In genomic region chr17:846901-847777, GRCh38 we compare ENCODE assay signal across 11 cellular contexts.
DNase-seq lines count a peak whose midpoint lies in the region; ATAC-seq and TF ChIP-seq lines count a peak whose summit lies in the region.
"Had no signal": no experiment of that assay in that cellular context is flagged by ENCODE, and none has a peak within 500 bp of the region (broad histone marks: within the 10 kb centered on the region; RNA-seq: fewer than 3 reads in every experiment).

No MANE protein-coding gene starts in this region.

- CTCF ChIA-PET in activated CD4-positive, alpha-beta T cell treated with anti-CD3 and anti-CD28 coated beads for 36 hours (lab: Charles Lee) = interaction anchor here (0.6 to 0.8 kb wide), 3 partner anchors 116 to 295 kb away, joined by 3 read pairs; no protein-coding TSS in a partner anchor

- DNase-seq in activated CD4-positive, alpha-beta T cell treated with anti-CD3 and anti-CD28 coated beads for 36 hours = peak; percentile 10
- no peak for DNase-seq in activated CD4-positive, alpha-beta T cell treated with anti-CD3 and anti-CD28 coated beads, Interleukin-2, amount 50 U/mL, for 4 hours
- DNase-seq in epithelial cell of proximal tubule (ENCODE audit: low read depth) (no peak), transverse colon (no peak), testis (no peak)
- DNase-seq: mesenchymal stem cell, NCI-H748 treated with DMSO at 0.1 percent for 48 hours had no signal

- TF ChIP-seq CTCF in epithelial cell of proximal tubule (conservative IDR thresholded peaks at IDR 0.05; ENCODE audit: low read depth, low read length) = no peak
- TF ChIP-seq CTCF in transverse colon (IDR thresholded peaks at IDR 0.05) = no peak
- no peak for TF ChIP-seq CTCF in testis (IDR thresholded peaks at IDR 0.05)

- H3K27ac Mint-ChIP-seq in activated CD4-positive, alpha-beta T cell treated with anti-CD3 and anti-CD28 coated beads for 36 hours = no peak overlapping the region

- 36 to 53% methylated on average over 13 to 31 of the region's 31 CpGs for WGBS in transverse colon (ENCODE audit: low coverage in 1 of 2), 2 donors
- 69% methylated on average over 31 of the region's 31 CpGs for WGBS in testis, 2 donors

- H3K27me3 ChIP-seq in muscle layer of colon (ENCODE audit: control insufficient read depth in 1 of 2, insufficient read depth in 2 of 2, low read length in 2 of 2) = no peaks in the 10 kb centered on the region
- peaks cover 11% of the 10 kb centered on the region for H3K27me3 ChIP-seq in transverse colon
- no peaks in the 10 kb centered on the region for H3K27me3 ChIP-seq in testis

- H3K9ac ChIP-seq in muscle layer of colon (ENCODE audit: low read length) = peak overlapping the region; percentile 90

- peak overlapping the region; percentile 83 for H3K27ac ChIP-seq in muscle layer of colon (ENCODE audit: low read depth, low read length)
- peak overlapping the region; percentile 75 to 87 (median 83) for H3K27ac ChIP-seq in transverse colon
- no peak overlapping the region for H3K27ac ChIP-seq in testis
- H3K27ac ChIP-seq: 22Rv1 had no signal

- POLR2A ChIA-PET in activated CD4-positive, alpha-beta T cell treated with anti-CD3 and anti-CD28 coated beads for 36 hours (lab: Charles Lee) = no interaction called here

- H3K9me3 ChIP-seq in muscle layer of colon (ENCODE audit: low read length) (no peaks in the 10 kb centered on the region), transverse colon (no peaks in the 10 kb centered on the region), testis (no peaks in the 10 kb centered on the region)

- H3K4me1 ChIP-seq in muscle layer of colon (ENCODE audit: insufficient read depth, low read length) (peaks cover 44% of the 10 kb centered on the region), transverse colon (peaks cover 15 to 55% (median 28%) of the 10 kb centered on the region in 4 donors), testis (no peaks in the 10 kb centered on the region)

- H3K4me3 ChIP-seq in epithelial cell of proximal tubule (ENCODE audit: low read depth, low read length) = peak overlapping the region; percentile 42
- H3K4me3 ChIP-seq in muscle layer of colon (ENCODE audit: low read depth in 1 of 2, low read length in 2 of 2) = peak overlapping the region; percentile 35 to 66
- peak overlapping the region in 2 of 4 donors; percentile 7 to 14 for H3K4me3 ChIP-seq in transverse colon
- H3K4me3 ChIP-seq in testis = no peak overlapping the region

- ATAC-seq in activated CD4-positive, alpha-beta T cell treated with anti-CD3 and anti-CD28 coated beads for 36 hours = no peak
- no peak for ATAC-seq in GM21529 (IDR thresholded peaks at IDR 0.05; ENCODE audit: unreplicated experiment)
- no peak for ATAC-seq in HG03432 (IDR thresholded peaks at IDR 0.05; ENCODE audit: unreplicated experiment)

- no peaks in the 10 kb centered on the region for H3K36me3 Mint-ChIP-seq in activated CD4-positive, alpha-beta T cell treated with anti-CD3 and anti-CD28 coated beads for 36 hours (ENCODE audit: low read depth)

- H3K36me3 ChIP-seq in muscle layer of colon (ENCODE audit: insufficient read depth, low read length) (no peaks in the 10 kb centered on the region), transverse colon (no peaks in the 10 kb centered on the region), testis (ENCODE audit: low read depth, missing control alignments) (no peaks in the 10 kb centered on the region)

- H3K4me3 Mint-ChIP-seq in activated CD4-positive, alpha-beta T cell treated with anti-CD3 and anti-CD28 coated beads for 36 hours = no peak overlapping the region

- TF ChIP-seq POLR2A in transverse colon (IDR thresholded peaks at IDR 0.05) = no peak
- TF ChIP-seq POLR2A in testis (IDR thresholded peaks at IDR 0.05) = no peak

- H3K4me1 Mint-ChIP-seq in activated CD4-positive, alpha-beta T cell treated with anti-CD3 and anti-CD28 coated beads for 36 hours = peaks cover 17% of the 10 kb centered on the region

- in situ Hi-C loops in transverse colon (cut with MboI; ENCODE audit: low pct_ligation_motif_present in 1 of 4, low pct_unique_long_range_greater_than_20kb in 1 of 4, low sequenced_read_pairs in 3 of 4) = no loop called here

- peaks cover 40% of the 10 kb centered on the region for H3K27me3 Mint-ChIP-seq in activated CD4-positive, alpha-beta T cell treated with anti-CD3 and anti-CD28 coated beads for 36 hours

- intact Hi-C loops in activated CD4-positive, alpha-beta T cell treated with anti-CD3 and anti-CD28 coated beads for 36 hours (cut with DNase I, micrococcal nuclease) = no loop called here
- intact Hi-C loops in transverse colon (cut with DNase I; ENCODE audit: low total_unique reads) = no loop called here
- intact Hi-C loops in testis (cut with DNase I; ENCODE audit: low total_unique reads) = no loop called here

- no peak for TF ChIP-seq EP300 in transverse colon (IDR thresholded peaks at IDR 0.05; ENCODE audit: low read depth)

- H3K9me3 Mint-ChIP-seq in activated CD4-positive, alpha-beta T cell treated with anti-CD3 and anti-CD28 coated beads for 36 hours (ENCODE audit: low read depth) = no peaks in the 10 kb centered on the region

Comparison
In these comparisons a context has a peak if more than half of its experiments do, and no peak if none do; other contexts are left out.
1. H3K4me3 ChIP-seq: peak in epithelial cell of proximal tubule (single experiment) and muscle layer of colon (2 of 2); none in testis (0 of 2).
2. H3K27ac ChIP-seq: peak in muscle layer of colon (single experiment) and transverse colon (4 of 4); none in testis (0 of 2).